10 cellular contexts compared by ENCODE assay signal in genomic region chr7:11327633-11328032, GRCh38.
"Had no signal": no experiment of that assay in that cellular context is flagged by ENCODE, and none has a peak within 500 bp of the region (broad histone marks: within the 10 kb centered on the region; RNA-seq: fewer than 3 reads in every experiment).

No MANE protein-coding gene starts in this region.

- H3K9me3 ChIP-seq: ovary had no signal

- H3K4me3 Mint-ChIP-seq: activated naive CD4-positive, alpha-beta T cell treated with anti-CD3 and anti-CD28 coated beads, Interleukin-2, amount 50 U/mL, for 24 hours; neural crest cell had no signal

- H3K4me3 ChIP-seq: dorsolateral prefrontal cortex, hepatocyte, ovary had no signal

- H3K27me3 ChIP-seq: brain microvascular endothelial cell, dorsolateral prefrontal cortex, hepatocyte, ovary had no signal

- H3K4me1 Mint-ChIP-seq: activated naive CD4-positive, alpha-beta T cell treated with anti-CD3 and anti-CD28 coated beads, Interleukin-2, amount 50 U/mL, for 24 hours; neural crest cell had no signal

- H3K36me3 Mint-ChIP-seq: activated naive CD4-positive, alpha-beta T cell treated with anti-CD3 and anti-CD28 coated beads, Interleukin-2, amount 50 U/mL, for 24 hours had no signal

- H3K36me3 ChIP-seq: brain microvascular endothelial cell, ovary had no signal

- H3K9me3 Mint-ChIP-seq: activated naive CD4-positive, alpha-beta T cell treated with anti-CD3 and anti-CD28 coated beads, Interleukin-2, amount 50 U/mL, for 24 hours had no signal

- H3K27ac Mint-ChIP-seq: activated naive CD4-positive, alpha-beta T cell treated with anti-CD3 and anti-CD28 coated beads, Interleukin-2, amount 50 U/mL, for 24 hours had no signal

- DNase-seq: activated T-cell treated with anti-CD3 and anti-CD28 coated beads, Interleukin-2, amount 50 U/mL, for 1 hour; left ventricle myocardium superior; ovary; stimulated activated CD4-positive, alpha-beta T cell treated with anti-CD3 and anti-CD28 coated beads, Interleukin-2, amount 100 ng/mL, for 48 hours; stimulated activated naive CD8-positive, alpha-beta T cell treated with anti-CD3 and anti-CD28 coated beads, Interleukin-15, Interleukin-2, amounts not matched to agents 100 U/mL and 50 U/mL, for 24 hours had no signal

- H3K27ac ChIP-seq: brain microvascular endothelial cell, dorsolateral prefrontal cortex, hepatocyte, ovary had no signal
